Comparison of ENCODE assay signal across 8 cellular contexts in genomic region chr11:2778630-2779498, GRCh38.
DNase-seq lines count a peak whose midpoint lies in the region; ATAC-seq, FAIRE-seq and TF ChIP-seq lines count a peak whose summit lies in the region.

No MANE protein-coding gene starts in this region.

- H4K5ac ChIP-seq in H1 (ENCODE audit: insufficient read length, low read depth, low read length): no peak overlapping the region

- peak overlapping the region; percentile 16; the same call in 1 of the 2 replicates for H2BK15ac ChIP-seq in H1 (ENCODE audit: low read length)

- H3K36me3 ChIP-seq in H1 (ENCODE audit: control insufficient read depth in 2 of 4, insufficient read depth in 4 of 4, low read length in 3 of 4) (no peaks in the 10 kb centered on the region), lung (ENCODE audit: control insufficient read depth in 2 of 2, insufficient read depth in 2 of 2, low read length in 2 of 2) (no peaks in the 10 kb centered on the region), upper lobe of left lung (peaks cover 0 to 4% (median 0%) of the 10 kb centered on the region in 4 donors)

- H3K56ac ChIP-seq in H1 (replicated peaks; ENCODE audit: insufficient read length, low read depth, low read length): no peak overlapping the region

- no peak overlapping the region for H2BK12ac ChIP-seq in H1 (ENCODE audit: low read depth, low read length)

- no peaks in the 10 kb centered on the region for H3K79me1 ChIP-seq in H1 (ENCODE audit: low read depth, low read length)

- no peak overlapping the region; the same call in 1 of the 2 replicates for H3K18ac ChIP-seq in H1 (ENCODE audit: extremely low read depth, low read length)

- no peak overlapping the region for H2BK5ac ChIP-seq in H1 (ENCODE audit: low read depth, low read length)

- no peak overlapping the region for H3K4me2 ChIP-seq in H1 (ENCODE audit: insufficient read depth in 1 of 2, low read depth in 2 of 2, low read length in 2 of 2)

- TF ChIP-seq RAD21 in H1 (IDR thresholded peaks at IDR 0.05 in 1 of 2, conservative IDR thresholded peaks at IDR 0.05 in 1 of 2; ENCODE audit: low read depth in 2 of 2, low read length in 2 of 2): no peak

- DNase-seq in DMS153 treated with DMSO at 0.1 percent for 48 hours (lab: John Stamatoyannopoulos, UW; ENCODE audit: unreplicated experiment): peak; percentile 48
- peak; percentile 78 for DNase-seq in RPMI7951 (ENCODE audit: low read depth)
- DNase-seq in H1 (ENCODE audit: low read depth in 1 of 2, low spot score in 2 of 2): peak in 1 of 2 experiments; percentile 42
- peak; percentile 68 for DNase-seq in lung (ENCODE audit: low spot score)
- peak; percentile 90 to 92 for DNase-seq in upper lobe of left lung

- H3K27ac ChIP-seq in H1 (ENCODE audit: low read depth, low read length): no peak overlapping the region
- peak overlapping the region; percentile 86 to 88 for H3K27ac ChIP-seq in lung (ENCODE audit: low read depth in 1 of 2, low read length in 1 of 2)
- peak overlapping the region; percentile 74 to 84 (median 83) for H3K27ac ChIP-seq in upper lobe of left lung

- ATAC-seq in HG03108 (IDR thresholded peaks at IDR 0.05; ENCODE audit: unreplicated experiment) (peak; percentile 42), lung (ENCODE audit: insufficient read depth, low FRiP score) (peak; percentile 68), upper lobe of left lung (ENCODE audit: low FRiP score in 2 of 2) (peak; percentile 69 to 90), HG02885 (IDR thresholded peaks at IDR 0.05; ENCODE audit: poor library complexity, unreplicated experiment) (no peak), HG02763 (IDR thresholded peaks at IDR 0.05; ENCODE audit: unreplicated experiment) (no peak)

- H3K4me3 ChIP-seq in H1 (ENCODE audit: extremely low read depth in 1 of 4, insufficient read depth in 2 of 4, low read depth in 3 of 4, low read length in 4 of 4) (no peak overlapping the region), lung (no peak overlapping the region), upper lobe of left lung (peak overlapping the region in 2 of 4 donors; percentile 11 to 19)

- no peak overlapping the region for H4K8ac ChIP-seq in H1 (ENCODE audit: extremely low read depth, insufficient read depth, low read length)

- FAIRE-seq in H1 (lab: Jason Lieb, UNC): no peak

- H3K9me3 ChIP-seq in H1 (ENCODE audit: insufficient read depth in 2 of 2, low read depth in 1 of 2, low read length in 1 of 2) (no peaks in the 10 kb centered on the region), lung (ENCODE audit: control insufficient read depth in 2 of 2, insufficient read depth in 1 of 2, low read length in 1 of 2) (no peaks in the 10 kb centered on the region), upper lobe of left lung (no peaks in the 10 kb centered on the region)

- no peak overlapping the region; a peak in 1 of 7 replicates for H3K9ac ChIP-seq in H1 (replicated peaks in 1 of 4; ENCODE audit: extremely low read depth in 1 of 4, low read depth in 3 of 4, low read length in 3 of 4)

- TF ChIP-seq POLR2A in H1 (IDR thresholded peaks at IDR 0.05; ENCODE audit: control extremely low read depth in 1 of 2, low read depth in 2 of 2, low read length in 2 of 2) (no peak), upper lobe of left lung (IDR thresholded peaks at IDR 0.05) (no peak)

- H3K23me2 ChIP-seq in H1 (ENCODE audit: low read depth, low read length): no peaks in the 10 kb centered on the region

- H2AFZ ChIP-seq in H1 (ENCODE audit: low read length): no peak overlapping the region

- H3K79me2 ChIP-seq in H1 (ENCODE audit: control insufficient read depth in 1 of 2, insufficient read depth in 2 of 2, low read length in 2 of 2): no peaks in the 10 kb centered on the region

- no peak overlapping the region for H3K4ac ChIP-seq in H1 (replicated peaks; ENCODE audit: insufficient read length, low read depth, low read length)

- H2BK120ac ChIP-seq in H1 (replicated peaks; ENCODE audit: low read depth, low read length): no peak overlapping the region

- H4K91ac ChIP-seq in H1 (replicated peaks; ENCODE audit: insufficient read length, low read length): no peak overlapping the region

- POLR2A ChIA-PET in H1 (lab: Charles Lee; ENCODE audit: partially characterized antibody): no interaction called here

- WGBS in H1 (ENCODE audit: extremely low coverage in 1 of 2, insufficient coverage in 1 of 2, insufficient read length in 1 of 2, insufficient replicate concordance in 2 of 2, low coverage in 1 of 2, low lambda C conversion rate in 2 of 2, missing lambda C conversion rate in 1 of 2), 2 experiments: 89% methylated on average over 28 of the region's 28 CpGs; no CpG with 5 or more reads in 1 of the 2 experiments
- WGBS in lung, 2 donors: 17% methylated on average over 28 of the region's 28 CpGs
- 11 to 30% methylated on average over 6 to 28 of the region's 28 CpGs for WGBS in upper lobe of left lung, 2 donors

- H3K4me1 ChIP-seq in H1 (replicated peaks in 1 of 4; ENCODE audit: control insufficient read depth in 3 of 4, insufficient read depth in 4 of 4, low read length in 3 of 4) (peaks cover 0 to 6% (median 0%) of the 10 kb centered on the region in 4 experiments; a peak in 3 of 7 replicates), lung (ENCODE audit: control insufficient read depth in 2 of 2, insufficient read depth in 2 of 2, low read length in 2 of 2) (peaks cover 11 to 31% of the 10 kb centered on the region in 2 donors), upper lobe of left lung (peaks cover 38 to 47% (median 40%) of the 10 kb centered on the region in 4 donors)

- peaks cover 0 to 17% (median 4%) of the 10 kb centered on the region in 4 experiments; a peak in 6 of 7 replicates for H3K27me3 ChIP-seq in H1 (replicated peaks in 1 of 4; ENCODE audit: control insufficient read depth in 3 of 4, extremely low read depth in 1 of 4, insufficient read depth in 3 of 4, low read length in 3 of 4)
- H3K27me3 ChIP-seq in lung (ENCODE audit: control insufficient read depth, insufficient read depth): no peaks in the 10 kb centered on the region
- no peaks in the 10 kb centered on the region for H3K27me3 ChIP-seq in upper lobe of left lung

- TF ChIP-seq CTCF in H1 (IDR thresholded peaks at IDR 0.05; ENCODE audit: control extremely low read depth in 1 of 3, insufficient read depth in 1 of 3, low read depth in 1 of 3, low read length in 3 of 3) (no peak), lung (IDR thresholded peaks at IDR 0.05; ENCODE audit: control extremely low read depth, extremely low read depth) (no peak), upper lobe of left lung (IDR thresholded peaks at IDR 0.05) (peak in 5 of 6 experiments; percentile 22 to 76 (median 41))

- H4K20me1 ChIP-seq in H1 (replicated peaks in 1 of 2; ENCODE audit: control insufficient read depth in 1 of 2, insufficient read depth in 2 of 2, low read length in 2 of 2): no peaks in the 10 kb centered on the region

- H3K23ac ChIP-seq in H1 (ENCODE audit: insufficient read length): no peak overlapping the region

- no peak overlapping the region for H2BK20ac ChIP-seq in H1 (ENCODE audit: low read length)

- H3K14ac ChIP-seq in H1 (ENCODE audit: insufficient read length): no peak overlapping the region

- TF ChIP-seq EP300 in H1 (IDR thresholded peaks at IDR 0.05; ENCODE audit: borderline replicate concordance in 1 of 2, low read depth in 2 of 2, low read length in 2 of 2): no peak
- TF ChIP-seq EP300 in upper lobe of left lung (IDR thresholded peaks at IDR 0.05): peak in 2 of 4 donors; percentile 39 to 80

- no peak overlapping the region for H2AK5ac ChIP-seq in H1 (ENCODE audit: low read depth, low read length)

- CTCF ChIA-PET in H1 (lab: Charles Lee; ENCODE audit: partially characterized antibody): interaction anchor here (1.0 to 1.5 kb wide), 3 partner anchors 70 to 245 kb away, joined by 3 to 4 read pairs (median 3); no protein-coding TSS in a partner anchor

TF ChIP-seq in H1, 55 proteins besides CTCF, POLR2A, EP300 and RAD21:
- TF ChIP-seq KDM4A (IDR thresholded peaks at IDR 0.05; ENCODE audit: low read depth, low read length, severe bottlenecking): no peak

Comparison
In these comparisons a context has a peak if more than half of its experiments do, and no peak if none do; other contexts are left out.
1. ATAC-seq: peak in HG03108 (single experiment), lung (single experiment) and upper lobe of left lung (2 of 2); none in HG02885 (single experiment) and HG02763 (single experiment).
2. CTCF ChIP-seq: peak in upper lobe of left lung (5 of 6); none in H1 (0 of 3) and lung (single experiment).